12 cellular contexts compared by ENCODE assay signal in genomic region chr6:32114853-32115252, GRCh38. TPM values are rescaled to one million over a fixed set of nuclear protein-coding genes. Genes with fewer than 3 reads are reported as not detected.
DNase-seq lines count a peak whose midpoint lies in the region; ATAC-seq and TF ChIP-seq lines count a peak whose summit lies in the region.
"Had no signal": no experiment of that assay in that cellular context is flagged by ENCODE, and none has a peak within 500 bp of the region (broad histone marks: within the 10 kb centered on the region; RNA-seq: fewer than 3 reads in every experiment).

No MANE protein-coding gene starts in this region.

- peak overlapping the region; percentile 32 for H3K27ac ChIP-seq in epithelial cell of prostate
- H3K27ac ChIP-seq in parathyroid adenoma = peak overlapping the region; percentile 8

- H3K4me3 ChIP-seq in parathyroid adenoma (ENCODE audit: low read depth, low read length) = no peak overlapping the region

- no peaks in the 10 kb centered on the region for H3K4me1 ChIP-seq in parathyroid adenoma

- H3K4me2 ChIP-seq in parathyroid adenoma (ENCODE audit: low read length) = no peak overlapping the region

- ATAC-seq in HG03108 (IDR thresholded peaks at IDR 0.05; ENCODE audit: unreplicated experiment) (no peak), HG02763 (IDR thresholded peaks at IDR 0.05; ENCODE audit: unreplicated experiment) (no peak)

- no peaks in the 10 kb centered on the region for H3K9me3 ChIP-seq in parathyroid adenoma (ENCODE audit: control insufficient read depth, low read length)

- no peak for TF ChIP-seq CTCF in parathyroid adenoma (IDR thresholded peaks at IDR 0.05)

- H3K9ac ChIP-seq in parathyroid adenoma = no peak overlapping the region

- no peaks in the 10 kb centered on the region for H3K36me3 ChIP-seq in parathyroid adenoma (ENCODE audit: control insufficient read depth, insufficient read depth, low read length)

- peak; percentile 75 for DNase-seq in Daoy (ENCODE audit: low read depth)
- peak; percentile 89 for DNase-seq in RPMI7951 (ENCODE audit: low read depth)
- no peak for DNase-seq in epithelial cell of prostate (ENCODE audit: low read depth, low spot score)
- no peak for DNase-seq in SHP77 (lab: John Stamatoyannopoulos, UW)
- DNase-seq in NCI-H146 treated with DMSO at 0.1 percent for 48 hours (lab: John Stamatoyannopoulos, UW; ENCODE audit: unreplicated experiment) = no peak
- DNase-seq: activated CD4-positive, alpha-beta T cell treated with anti-CD3 and anti-CD28 coated beads for 48 hours; foreskin melanocyte; NCI-H1930; stimulated activated CD4-positive, alpha-beta T cell treated with anti-CD3 and anti-CD28 coated beads, Interleukin-4, amount 100 ng/mL, for 24 hours had no signal

- H3K79me2 ChIP-seq in parathyroid adenoma = no peaks in the 10 kb centered on the region

- H3K27me3 ChIP-seq in parathyroid adenoma (ENCODE audit: control insufficient read depth, insufficient read depth, low read length) = no peaks in the 10 kb centered on the region

- no peak overlapping the region for H2AFZ ChIP-seq in parathyroid adenoma

RNA-seq across cellular contexts. Expression of gene TNXB, which starts 5.7 kb away (rescaled TPM):
- 0.11 and 0.24 TPM in 2 replicates for total RNA-seq in Daoy (2014; rRNA removed; shearing (Covaris generic))
- total RNA-seq in RPMI7951 (2014; rRNA removed; shearing (Covaris generic)) = 0.12 and 0.20 TPM in 2 replicates

RNA-seq across cellular contexts. Expression of gene ATF6B, which starts 13.2 kb away (rescaled TPM):
- total RNA-seq in Daoy (2014; rRNA removed; shearing (Covaris generic)) = 16.6 and 17.7 TPM in 2 replicates
- total RNA-seq in RPMI7951 (2014; rRNA removed; shearing (Covaris generic)) = 20.5 and 23.5 TPM in 2 replicates

RNA-seq across cellular contexts. Expression of gene FKBPL, which starts 15.2 kb away (rescaled TPM):
- 12.7 and 20.2 TPM in 2 replicates for total RNA-seq in Daoy (2014; rRNA removed; shearing (Covaris generic))
- total RNA-seq in RPMI7951 (2014; rRNA removed; shearing (Covaris generic)) = 14.5 and 15.2 TPM in 2 replicates

RNA-seq across cellular contexts. Expression of gene PRRT1, which starts 36.9 kb away (rescaled TPM):
- not detected in 2 replicates for total RNA-seq in Daoy (2014; rRNA removed; shearing (Covaris generic))
- 0.49 TPM in 1 of 2 replicates, not detected in the other for total RNA-seq in RPMI7951 (2014; rRNA removed; shearing (Covaris generic))

RNA-seq across cellular contexts. Expression of gene PPT2, which starts 39.1 kb away (rescaled TPM):
- 29.4 and 145 TPM in 2 replicates for total RNA-seq in Daoy (2014; rRNA removed; shearing (Covaris generic))
- total RNA-seq in RPMI7951 (2014; rRNA removed; shearing (Covaris generic)) = 22.9 and 25.1 TPM in 2 replicates

Comparison
In these comparisons a context has a peak if more than half of its experiments do, and no peak if none do; other contexts are left out.
1. DNase-seq: peak in Daoy (single experiment) and RPMI7951 (single experiment); none in epithelial cell of prostate (single experiment), SHP77 (0 of 2) and NCI-H146 treated with DMSO at 0.1 percent for 48 hours (single experiment).